Comparison of ENCODE assay signal across 28 cellular contexts in the genomic region with DNA sequence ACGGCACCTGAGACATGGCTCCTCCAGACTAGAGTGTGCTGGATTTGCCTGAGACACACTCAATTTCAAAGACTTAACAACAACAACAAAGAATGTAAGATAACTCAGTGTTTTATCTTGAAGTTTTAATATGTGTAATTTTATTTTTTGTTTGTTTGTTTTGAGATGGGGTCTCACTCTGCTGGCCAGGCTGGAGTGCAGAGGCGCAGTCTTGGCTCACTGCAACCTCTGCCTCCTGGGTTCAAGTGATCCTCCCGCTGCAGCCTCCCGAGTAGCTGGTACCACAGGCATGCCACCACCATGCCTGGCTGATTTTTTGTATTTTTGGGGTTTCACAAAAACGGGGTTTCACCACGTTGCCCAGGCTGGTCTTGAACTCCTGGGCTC.
DNase-seq lines count a peak whose midpoint lies in the region; ATAC-seq, FAIRE-seq and TF ChIP-seq lines count a peak whose summit lies in the region.
"Had no signal": no experiment of that assay in that cellular context is flagged by ENCODE, and none has a peak within 500 bp of the region (broad histone marks: within the 10 kb centered on the region; RNA-seq: fewer than 3 reads in every experiment).

No MANE protein-coding gene starts in this region.

- H3K79me2 ChIP-seq in K562 (ENCODE audit: control insufficient read depth, insufficient read depth, low read length) = no peaks in the 10 kb centered on the region

- TF ChIP-seq RAD21 in K562 (CRISPR knock-in tag; conservative IDR thresholded peaks at IDR 0.05 in 1 of 2, IDR thresholded peaks at IDR 0.05 in 1 of 2) = no peak
- TF ChIP-seq RAD21 in liver (IDR thresholded peaks at IDR 0.05) = no peak

- in situ Hi-C loops in K562 (cut with MboI) = no loop called here

- ATAC-seq in K562 = no peak
- no peak for ATAC-seq in pancreas
- no peak for ATAC-seq in HG03139 (IDR thresholded peaks at IDR 0.05; ENCODE audit: unreplicated experiment)
- ATAC-seq in stimulated activated naive CD8-positive, alpha-beta T cell treated with anti-CD3 and anti-CD28 coated beads, Interleukin-15, amount 100 ng/mL, for 72 hours = no peak
- ATAC-seq: natural killer cell had no signal

- H3K4me1 Mint-ChIP-seq in stimulated activated naive CD8-positive, alpha-beta T cell treated with anti-CD3 and anti-CD28 coated beads, Interleukin-15, amount 100 ng/mL, for 72 hours = no peaks in the 10 kb centered on the region
- H3K4me1 Mint-ChIP-seq: activated CD4-positive, alpha-beta T cell treated with anti-CD3 and anti-CD28 coated beads, Interleukin-2, amount 10 ng/mL, durations not matched to agents 24 days and 14 days; natural killer cell had no signal

- BruUV-seq in K562 (replicated peaks; lab: Mats Ljungman, UMichigan) = no TSS peak

- H3K27me3 Mint-ChIP-seq in stimulated activated naive CD8-positive, alpha-beta T cell treated with anti-CD3 and anti-CD28 coated beads, Interleukin-15, amount 100 ng/mL, for 72 hours = no peaks in the 10 kb centered on the region
- H3K27me3 Mint-ChIP-seq: activated CD4-positive, alpha-beta T cell treated with anti-CD3 and anti-CD28 coated beads, Interleukin-2, amount 10 ng/mL, durations not matched to agents 24 days and 14 days had no signal

- TF ChIP-seq POLR2A in K562 (conservative IDR thresholded peaks at IDR 0.05) = no peak

- CTCF ChIA-PET in K562 (lab: Yijun Ruan, JAX; ENCODE audit: low intra/inter-chr PET ratio) = no interaction called here

- H3K4me3 ChIP-seq in BLaER1 (no peak overlapping the region), K562 (no peak overlapping the region), liver (ENCODE audit: low read depth in 1 of 3, low read length in 3 of 3) (no peak overlapping the region), pancreas (no peak overlapping the region)
- H3K4me3 ChIP-seq: coronary artery, esophagus squamous epithelium, SK-N-MC, uterus had no signal

- no peak for DNase-seq in K562 (ENCODE audit: extremely low read depth in 1 of 4, low spot score in 3 of 4)
- DNase-seq in pancreas = no peak
- no peak for DNase-seq in NCI-H2171 (lab: John Stamatoyannopoulos, UW)
- no peak for DNase-seq in NCI-H345 treated with DMSO at 0.1 percent for 48 hours (lab: John Stamatoyannopoulos, UW; ENCODE audit: unreplicated experiment)
- DNase-seq in stimulated activated naive CD8-positive, alpha-beta T cell treated with anti-CD3 and anti-CD28 coated beads, Interleukin-15, amount 100 ng/mL, for 72 hours = no peak
- DNase-seq: activated CD4-positive, alpha-beta T cell treated with anti-CD3 and anti-CD28 coated beads, Interleukin-2, amount 10 ng/mL, durations not matched to agents 24 days and 14 days; activated naive CD4-positive, alpha-beta T cell treated with Interleukin-2 at 50 U/mL for 16 hours; activated T-cell treated with anti-CD3 and anti-CD28 coated beads, Interleukin-2, amount 50 U/mL, for 48 hours; BE2C; endodermal cell; esophagus squamous epithelium; Karpas-422; MV-4-11; natural killer cell; NCI-H1694 treated with DMSO at 0.1 percent for 48 hours; posterior cingulate gyrus; RPMI8226; substantia nigra; T-helper 2 cell; uterus had no signal

- TF ChIP-seq CTCF in K562 (IDR thresholded peaks at IDR 0.05 in 2 of 3, conservative IDR thresholded peaks at IDR 0.05 in 1 of 3; ENCODE audit: insufficient read depth in 2 of 3, low read depth in 1 of 3, low read length in 3 of 3) = no peak
- TF ChIP-seq CTCF in liver (IDR thresholded peaks at IDR 0.05; ENCODE audit: low read depth, low read length, missing input control) = no peak
- no peak for TF ChIP-seq CTCF in pancreas (IDR thresholded peaks at IDR 0.05)

- intact Hi-C loops in K562 (cut with micrococcal nuclease) (no loop called here), pancreas (cut with DNase I) (no loop called here)

- no peak overlapping the region for H3K4me3 Mint-ChIP-seq in stimulated activated naive CD8-positive, alpha-beta T cell treated with anti-CD3 and anti-CD28 coated beads, Interleukin-15, amount 100 ng/mL, for 72 hours
- H3K4me3 Mint-ChIP-seq: activated CD4-positive, alpha-beta T cell treated with anti-CD3 and anti-CD28 coated beads, Interleukin-2, amount 10 ng/mL, durations not matched to agents 24 days and 14 days; endodermal cell; natural killer cell had no signal

- no peaks in the 10 kb centered on the region for H3K27me3 ChIP-seq in BLaER1
- peaks cover 0 to 25% of the 10 kb centered on the region in 2 experiments; a peak in 2 of 5 replicates for H3K27me3 ChIP-seq in K562 (ENCODE audit: control insufficient read depth in 2 of 2, insufficient read depth in 2 of 2, low read length in 2 of 2)
- H3K27me3 ChIP-seq in liver (ENCODE audit: control insufficient read depth in 4 of 4, insufficient read depth in 4 of 4, low read length in 3 of 4) = no peaks in the 10 kb centered on the region
- no peaks in the 10 kb centered on the region for H3K27me3 ChIP-seq in pancreas
- H3K27me3 ChIP-seq: BE2C, esophagus squamous epithelium, uterus had no signal

- H3K36me3 ChIP-seq in BLaER1 (no peaks in the 10 kb centered on the region), K562 (ENCODE audit: control insufficient read depth, insufficient read depth, low read length) (no peaks in the 10 kb centered on the region), liver (ENCODE audit: control insufficient read depth in 4 of 4, insufficient read depth in 3 of 4, low read depth in 1 of 4, low read length in 3 of 4) (no peaks in the 10 kb centered on the region), pancreas (no peaks in the 10 kb centered on the region)
- H3K36me3 ChIP-seq: BE2C, esophagus squamous epithelium, uterus had no signal

- H3K9me3 Mint-ChIP-seq in stimulated activated naive CD8-positive, alpha-beta T cell treated with anti-CD3 and anti-CD28 coated beads, Interleukin-15, amount 100 ng/mL, for 72 hours = no peaks in the 10 kb centered on the region
- H3K9me3 Mint-ChIP-seq: activated CD4-positive, alpha-beta T cell treated with anti-CD3 and anti-CD28 coated beads, Interleukin-2, amount 10 ng/mL, durations not matched to agents 24 days and 14 days; endodermal cell; natural killer cell had no signal

- H3K9me3 ChIP-seq in BLaER1 (peaks cover 7% of the 10 kb centered on the region; the same call in 1 of the 2 replicates), K562 (replicated peaks; ENCODE audit: control insufficient read depth, insufficient read depth, low read depth, low read length) (no peaks in the 10 kb centered on the region), liver (ENCODE audit: control insufficient read depth in 4 of 4, low read length in 3 of 4) (no peaks in the 10 kb centered on the region), pancreas (no peaks in the 10 kb centered on the region)
- H3K9me3 ChIP-seq: BE2C, esophagus squamous epithelium, uterus had no signal

- WGBS in K562 (ENCODE audit: insufficient coverage, low coverage, missing lambda C conversion rate) = 6% methylated on average over 6 of the region's 6 CpGs
- WGBS in liver = 73% methylated on average over 6 of the region's 6 CpGs
- WGBS in pancreas, 2 donors = 77 to 78% methylated on average over 6 of the region's 6 CpGs

- no peak for TF ChIP-seq EP300 in K562 (IDR thresholded peaks at IDR 0.05; ENCODE audit: low read length)

- no peak overlapping the region for H3K9ac ChIP-seq in BLaER1
- no peak overlapping the region for H3K9ac ChIP-seq in K562 (ENCODE audit: insufficient read depth in 1 of 2, low read depth in 2 of 2, low read length in 2 of 2)
- H3K9ac ChIP-seq in liver (ENCODE audit: low read depth in 1 of 2, low read length in 2 of 2) = no peak overlapping the region

- H3K4me2 ChIP-seq in BLaER1 = peak overlapping the region; percentile 74
- H3K4me2 ChIP-seq in K562 (ENCODE audit: insufficient read depth, low read length) = no peak overlapping the region

- H3K4me1 ChIP-seq in BLaER1 = peaks cover 75% of the 10 kb centered on the region
- H3K4me1 ChIP-seq in K562 (replicated peaks in 1 of 2; ENCODE audit: control insufficient read depth in 2 of 2, insufficient read depth in 2 of 2, low read length in 2 of 2) = no peaks in the 10 kb centered on the region
- peaks cover 14 to 41% (median 30%) of the 10 kb centered on the region in 4 donors for H3K4me1 ChIP-seq in liver (ENCODE audit: control insufficient read depth in 4 of 4, insufficient read depth in 4 of 4, low read length in 3 of 4)
- peaks cover 0 to 24% (median 23%) of the 10 kb centered on the region in 3 donors for H3K4me1 ChIP-seq in pancreas
- H3K4me1 ChIP-seq: uterus had no signal

- no peak overlapping the region for H3K27ac Mint-ChIP-seq in stimulated activated naive CD8-positive, alpha-beta T cell treated with anti-CD3 and anti-CD28 coated beads, Interleukin-15, amount 100 ng/mL, for 72 hours
- H3K27ac Mint-ChIP-seq: activated CD4-positive, alpha-beta T cell treated with anti-CD3 and anti-CD28 coated beads, Interleukin-2, amount 10 ng/mL, durations not matched to agents 24 days and 14 days; natural killer cell had no signal

- no peak overlapping the region for H2AFZ ChIP-seq in K562 (ENCODE audit: low read depth, low read length)

- POLR2A ChIA-PET in K562 (lab: Yijun Ruan, JAX) = no interaction called here

- H4K20me1 ChIP-seq in BLaER1 = no peaks in the 10 kb centered on the region
- H4K20me1 ChIP-seq in K562 (replicated peaks; ENCODE audit: control insufficient read depth, insufficient read depth, low read length) = no peaks in the 10 kb centered on the region

- H3K27ac ChIP-seq in BLaER1 = peak overlapping the region; percentile 76
- no peak overlapping the region for H3K27ac ChIP-seq in K562 (ENCODE audit: extremely low read depth, low read depth, low read length)
- peak overlapping the region; percentile 47 to 57 for H3K27ac ChIP-seq in liver (ENCODE audit: low read depth in 1 of 2, low read length in 2 of 2)
- H3K27ac ChIP-seq in pancreas = peak overlapping the region in 3 of 4 donors; percentile 28 to 63 (median 42)
- H3K27ac ChIP-seq: coronary artery, SK-N-MC had no signal

- H3K9me1 ChIP-seq in K562 (ENCODE audit: control insufficient read depth, insufficient read depth, low read length) = no peaks in the 10 kb centered on the region

- FAIRE-seq in K562 (lab: Jason Lieb, UNC) (no peak), pancreas (lab: Jason Lieb, UNC) (no peak)
- FAIRE-seq: GM12891, H54, keratinocyte had no signal

TF ChIP-seq in K562, 482 proteins besides CTCF, POLR2A, EP300 and RAD21:
- TF ChIP-seq NCOA4 (IDR thresholded peaks at IDR 0.05; ENCODE audit: partially characterized antibody) = no peak
- TF ChIP-seq LEF1 (IDR thresholded peaks at IDR 0.05) = no peak
- 0 out of 2 replicates have a peak, but pooled peaks have one; percentile 11 for TF ChIP-seq ZNF121 (CRISPR knock-in tag; conservative IDR thresholded peaks at IDR 0.05)
